8 cellular contexts compared by ENCODE assay signal in genomic region chr3:54104084-54104483, GRCh38.
"Had no signal": no experiment of that assay in that cellular context is flagged by ENCODE, and none has a peak within 500 bp of the region (broad histone marks: within the 10 kb centered on the region; RNA-seq: fewer than 3 reads in every experiment).

No MANE protein-coding gene starts in this region.

- H2AFZ ChIP-seq: GM23248 had no signal

- H3K4me3 Mint-ChIP-seq: H9, HFFc6 had no signal

- H3K4me1 Mint-ChIP-seq: H9 had no signal

- H3K4me3 ChIP-seq: GM23248, HAP-1 had no signal

- H3K9me3 ChIP-seq: HAP-1 had no signal

- H3K27ac Mint-ChIP-seq: H9, HFFc6 had no signal

- H3K9ac ChIP-seq: GM23248 had no signal

- H3K4me1 ChIP-seq: HAP-1 had no signal

- DNase-seq: GM23248, GOT3, H7, H9, HCEC 1CT, HFFc6 had no signal

- ATAC-seq: HCT116 had no signal

- H3K27ac ChIP-seq: GM23248 had no signal

- H3K36me3 ChIP-seq: HAP-1 had no signal
